1 cellular context compared by ENCODE assay signal in genomic region chr6:46387728-46388127, GRCh38.
TF ChIP-seq lines count a peak whose summit lies in the region.
"Not testable (repeated sequence)": the region's sequence is repeated elsewhere in the genome, so short reads cannot be mapped to it uniquely, and the experiment has no call there.

No MANE protein-coding gene starts in this region.

- POLR2A ChIA-PET in HEK293 (lab: Yijun Ruan, JAX), result not testable (repeated sequence)

- not testable (repeated sequence) for H3K4me1 ChIP-seq in HEK293 (ENCODE audit: control insufficient read depth, insufficient read depth, low read length)

- not testable (repeated sequence) for H3K4me3 ChIP-seq in HEK293 (ENCODE audit: low read depth, low read length)

- not testable (repeated sequence) for TF ChIP-seq CTCF in HEK293 (tag by site-specific recombination; IDR thresholded peaks at IDR 0.05)

- H3K9me3 ChIP-seq in HEK293 (ENCODE audit: control insufficient read depth, insufficient read depth, low read depth, low read length), result not testable (repeated sequence)

- H3K36me3 ChIP-seq in HEK293 (ENCODE audit: control insufficient read depth in 2 of 2, insufficient read depth in 1 of 2, low read length in 2 of 2), result not testable (repeated sequence)

- not testable (repeated sequence) for H3K27ac ChIP-seq in HEK293 (ENCODE audit: extremely low read depth, low read depth, low read length)

- CTCF ChIA-PET in HEK293 (lab: Yijun Ruan, JAX), result not testable (repeated sequence)

TF ChIP-seq in HEK293, 187 proteins besides CTCF, POLR2A, EP300 and RAD21:
- TF ChIP-seq ZNF146 (tag by site-specific recombination; IDR thresholded peaks at IDR 0.05), result peak; percentile 89
- TF ChIP-seq ZNF580 (tag by site-specific recombination; IDR thresholded peaks at IDR 0.05), result 0 out of 2 replicates have a peak, but pooled peaks have one; percentile 55
